12 cellular contexts compared by ENCODE assay signal in genomic region chr19:18171605-18172327, GRCh38. TPM values are rescaled to one million over a fixed set of nuclear protein-coding genes. Genes with fewer than 3 reads are reported as not detected.
DNase-seq lines count a peak whose midpoint lies in the region; ATAC-seq and TF ChIP-seq lines count a peak whose summit lies in the region.
"Had no signal": no experiment of that assay in that cellular context is flagged by ENCODE, and none has a peak within 500 bp of the region (broad histone marks: within the 10 kb centered on the region; RNA-seq: fewer than 3 reads in every experiment).

No MANE protein-coding gene starts in this region.

- POLR2A ChIA-PET in SK-N-SH (lab: Yijun Ruan, JAX) = no interaction called here

- peaks cover 14% of the 10 kb centered on the region for H3K27me3 Mint-ChIP-seq in endodermal cell (ENCODE audit: insufficient read depth)
- H3K27me3 Mint-ChIP-seq in stimulated activated naive B cell treated with anti-CD40 and anti-IgM and Interleukin-4, amounts not matched to agents 10 μg/mL and 1 μg/mL and 100 μg/mL, for 72 hours = no peaks in the 10 kb centered on the region
- H3K27me3 Mint-ChIP-seq: central memory CD8-positive, alpha-beta T cell had no signal

- no peaks in the 10 kb centered on the region for H3K4me1 Mint-ChIP-seq in endodermal cell
- peaks cover 56 to 87% of the 10 kb centered on the region in 2 donors for H3K4me1 Mint-ChIP-seq in stimulated activated naive B cell treated with anti-CD40 and anti-IgM and Interleukin-4, amounts not matched to agents 10 μg/mL and 1 μg/mL and 100 μg/mL, for 72 hours

- no peak overlapping the region for H3K4me2 ChIP-seq in SK-N-SH
- H3K4me2 ChIP-seq in MM.1S (ENCODE audit: low read depth, low read length) = no peak overlapping the region
- H3K4me2 ChIP-seq: GM23338 had no signal

- H3K27me3 ChIP-seq in SK-N-SH (ENCODE audit: insufficient read depth) (no peaks in the 10 kb centered on the region), MM.1S (replicated peaks; ENCODE audit: insufficient read depth, low read length) (no peaks in the 10 kb centered on the region), endodermal cell (ENCODE audit: control insufficient read depth, insufficient read depth, low read length, poor library complexity, severe bottlenecking) (peaks cover 19% of the 10 kb centered on the region)

- no peaks in the 10 kb centered on the region for H3K9me3 ChIP-seq in SK-N-SH
- no peaks in the 10 kb centered on the region for H3K9me3 ChIP-seq in MM.1S (replicated peaks; ENCODE audit: insufficient read depth, low read length)
- no peaks in the 10 kb centered on the region for H3K9me3 ChIP-seq in endodermal cell (ENCODE audit: control insufficient read depth, low read length)

- H3K79me2 ChIP-seq in SK-N-SH (ENCODE audit: insufficient read depth) (no peaks in the 10 kb centered on the region), MM.1S (ENCODE audit: low read length) (peaks cover 5% of the 10 kb centered on the region; the same call in 1 of the 2 replicates)

- H3K36me3 ChIP-seq in SK-N-SH (replicated peaks in 1 of 2; ENCODE audit: control insufficient read depth in 1 of 2, insufficient read depth in 2 of 2, low read length in 1 of 2) (peaks cover 9 to 11% of the 10 kb centered on the region in 2 experiments), MM.1S (replicated peaks; ENCODE audit: insufficient read depth, low read length) (no peaks in the 10 kb centered on the region), endodermal cell (ENCODE audit: control insufficient read depth, insufficient read depth, low read length) (peaks cover 23% of the 10 kb centered on the region)

- H2AFZ ChIP-seq in SK-N-SH (ENCODE audit: low read depth) (no peak overlapping the region), MM.1S (ENCODE audit: low read length) (no peak overlapping the region)
- H2AFZ ChIP-seq: GM23338 had no signal

- H3K4me1 ChIP-seq in SK-N-SH (ENCODE audit: control insufficient read depth in 1 of 2, insufficient read depth in 2 of 2, low read depth in 1 of 2, low read length in 1 of 2) (peaks cover 0 to 8% of the 10 kb centered on the region in 2 experiments; a peak in 1 of 4 replicates), MM.1S (ENCODE audit: low read length) (peaks cover 8% of the 10 kb centered on the region; the same call in 1 of the 2 replicates), endodermal cell (ENCODE audit: control insufficient read depth, insufficient read depth, low read length) (peaks cover 3% of the 10 kb centered on the region)

- no peak overlapping the region for H3K4me3 ChIP-seq in SK-N-SH (ENCODE audit: low read depth in 2 of 2, low read length in 1 of 2)
- no peak overlapping the region for H3K4me3 ChIP-seq in MM.1S (ENCODE audit: low read length)
- no peak overlapping the region for H3K4me3 ChIP-seq in endodermal cell (ENCODE audit: low read length)
- H3K4me3 ChIP-seq: GM23338 had no signal

- TF ChIP-seq EP300 in SK-N-SH (IDR thresholded peaks at IDR 0.05; ENCODE audit: borderline replicate concordance in 1 of 2, low read depth in 1 of 2, low read length in 1 of 2) = no peak

- no peak overlapping the region for H3K27ac ChIP-seq in SK-N-SH (ENCODE audit: low read depth in 2 of 2, low read length in 1 of 2)
- no peak overlapping the region for H3K27ac ChIP-seq in MM.1S (ENCODE audit: low read length)
- H3K27ac ChIP-seq in endodermal cell (ENCODE audit: low read depth, low read length) = no peak overlapping the region

- no peaks in the 10 kb centered on the region for H3K9me2 ChIP-seq in SK-N-SH
- H3K9me2 ChIP-seq in MM.1S (replicated peaks; ENCODE audit: insufficient read depth, low read length) = no peaks in the 10 kb centered on the region

- DNase-seq in SK-N-SH (peak; percentile 30), MM.1S (peak; percentile 1), endodermal cell (no peak), NCI-H128 (lab: John Stamatoyannopoulos, UW; ENCODE audit: unreplicated experiment) (no peak), GOT3 (lab: John Stamatoyannopoulos, UW) (no peak), T-helper 1 cell (no peak)
- no peak for DNase-seq in stimulated activated naive B cell treated with anti-CD40 and anti-IgM and Interleukin-4, amounts not matched to agents 10 μg/mL and 1 μg/mL and 100 μg/mL, for 72 hours
- DNase-seq: KBM-7, NCI-H2107 had no signal

- no peaks in the 10 kb centered on the region for H3K9me3 Mint-ChIP-seq in endodermal cell
- H3K9me3 Mint-ChIP-seq in stimulated activated naive B cell treated with anti-CD40 and anti-IgM and Interleukin-4, amounts not matched to agents 10 μg/mL and 1 μg/mL and 100 μg/mL, for 72 hours = peaks cover 0 to 3% of the 10 kb centered on the region in 2 donors
- H3K9me3 Mint-ChIP-seq: central memory CD8-positive, alpha-beta T cell; GM23338 had no signal

- TF ChIP-seq CTCF in SK-N-SH (IDR thresholded peaks at IDR 0.05) = no peak
- no peak for TF ChIP-seq CTCF in MM.1S (IDR thresholded peaks at IDR 0.05; ENCODE audit: low read length)
- TF ChIP-seq CTCF in endodermal cell (conservative IDR thresholded peaks at IDR 0.05) = no peak

- ATAC-seq in SK-N-SH treated with all-trans-retinoic acid at 6 μM for 48 hours = no peak
- no peak for ATAC-seq in stimulated activated naive B cell treated with anti-CD40 and anti-IgM and Interleukin-4, amounts not matched to agents 10 μg/mL and 1 μg/mL and 100 μg/mL, for 72 hours (replicated peaks)
- ATAC-seq: GM23338 had no signal

- no peak for TF ChIP-seq RAD21 in SK-N-SH (IDR thresholded peaks at IDR 0.05; ENCODE audit: low read length)

- CTCF ChIA-PET in SK-N-SH (lab: Yijun Ruan, JAX) = interaction anchor here (1.1 to 9.4 kb wide), 5 partner anchors 11 to 108 kb away, joined by 3 to 78 read pairs (median 4); partner anchors contain the start of gene PIK3R2

- H3K27ac Mint-ChIP-seq in endodermal cell = peak overlapping the region; percentile 30
- H3K27ac Mint-ChIP-seq in stimulated activated naive B cell treated with anti-CD40 and anti-IgM and Interleukin-4, amounts not matched to agents 10 μg/mL and 1 μg/mL and 100 μg/mL, for 72 hours = peak overlapping the region; percentile 99
- H3K27ac Mint-ChIP-seq: GM23338 had no signal

- H3K4me3 Mint-ChIP-seq in endodermal cell = no peak overlapping the region
- peak overlapping the region; percentile 64 to 73 for H3K4me3 Mint-ChIP-seq in stimulated activated naive B cell treated with anti-CD40 and anti-IgM and Interleukin-4, amounts not matched to agents 10 μg/mL and 1 μg/mL and 100 μg/mL, for 72 hours
- H3K4me3 Mint-ChIP-seq: GM23338 had no signal

- H3K9ac ChIP-seq in SK-N-SH = no peak overlapping the region
- no peak overlapping the region for H3K9ac ChIP-seq in MM.1S (ENCODE audit: low read length)
- no peak overlapping the region for H3K9ac ChIP-seq in endodermal cell (ENCODE audit: extremely low read depth, low read length, poor library complexity, severe bottlenecking)

- peaks cover 9% of the 10 kb centered on the region for H3F3A ChIP-seq in SK-N-SH (replicated peaks; ENCODE audit: insufficient read depth)
- peaks cover 10% of the 10 kb centered on the region; the same call in 1 of the 2 replicates for H3F3A ChIP-seq in MM.1S (ENCODE audit: insufficient read depth, low read length)

- peaks cover 39% of the 10 kb centered on the region for H3K36me3 Mint-ChIP-seq in endodermal cell (ENCODE audit: low read depth)
- peaks cover 53 to 74% of the 10 kb centered on the region in 2 donors for H3K36me3 Mint-ChIP-seq in stimulated activated naive B cell treated with anti-CD40 and anti-IgM and Interleukin-4, amounts not matched to agents 10 μg/mL and 1 μg/mL and 100 μg/mL, for 72 hours

- WGBS in SK-N-SH (ENCODE audit: low lambda C conversion rate) = 88% methylated on average over 8 of the region's 8 CpGs
- WGBS in endodermal cell (ENCODE audit: insufficient coverage in 1 of 2, insufficient read length in 1 of 2), 2 experiments = 89 to 91% methylated on average over 3 to 8 of the region's 8 CpGs

- H4K20me1 ChIP-seq in SK-N-SH (ENCODE audit: insufficient read depth) = no peaks in the 10 kb centered on the region
- H4K20me1 ChIP-seq in MM.1S (ENCODE audit: insufficient read depth, low read length) = no peaks in the 10 kb centered on the region

TF ChIP-seq in SK-N-SH, 30 proteins besides CTCF, POLR2A, EP300 and RAD21 (continues in another document):
- no peak for TF ChIP-seq TCF12 (IDR thresholded peaks at IDR 0.05)
- TF ChIP-seq NFIC (IDR thresholded peaks at IDR 0.05; ENCODE audit: borderline replicate concordance) = 0 out of 2 replicates have a peak, but pooled peaks have one; percentile 16
- no peak for TF ChIP-seq TAF1 (IDR thresholded peaks at IDR 0.05; ENCODE audit: borderline replicate concordance, low read depth, low read length)

TF ChIP-seq in SK-N-SH treated with all-trans-retinoic acid at 6 μM for 48 hours, 23 proteins besides CTCF, POLR2A, EP300 and RAD21:
- no peak for TF ChIP-seq ARNTL (CRISPR knock-in tag; IDR thresholded peaks at IDR 0.05; ENCODE audit: borderline replicate concordance, low read depth)

RNA-seq across cellular contexts. Expression of gene IFI30, which starts 1.8 kb away (rescaled TPM):
- polyA plus RNA-seq in SK-N-SH (2012; rRNA removed) = 10.7 and 11.6 TPM in 2 replicates
- 4.4 and 6.7 TPM in 2 replicates for polyA plus RNA-seq in SK-N-SH (2012; cell fraction: cytosol; rRNA removed)
- 4.5 and 5.5 TPM in 2 replicates for polyA plus RNA-seq in SK-N-SH (2012; cell fraction: nucleus; rRNA removed)
- total RNA-seq in endodermal cell = 10 to 100 TPM; 10.6 to 11.0 TPM
- polyA plus RNA-seq in endodermal cell (2013, experiment 1 of 2) = 6.8 TPM
- polyA plus RNA-seq in endodermal cell (2013, experiment 2 of 2) = 3.1 TPM

RNA-seq across cellular contexts. Expression of gene PIK3R2, which starts 18.8 kb away (rescaled TPM):
- polyA plus RNA-seq in SK-N-SH (2012; rRNA removed) = 27.5 and 36.6 TPM in 2 replicates
- 17.4 and 30.3 TPM in 2 replicates for polyA plus RNA-seq in SK-N-SH (2012; cell fraction: cytosol; rRNA removed)
- 52.1 and 53.0 TPM in 2 replicates for polyA plus RNA-seq in SK-N-SH (2012; cell fraction: nucleus; rRNA removed)
- total RNA-seq in endodermal cell = 10 to 100 TPM; 52.9 to 58.8 TPM
- polyA plus RNA-seq in endodermal cell (2013, experiment 1 of 2) = 57.1 TPM
- 50.7 TPM for polyA plus RNA-seq in endodermal cell (2013, experiment 2 of 2)

RNA-seq across cellular contexts. Expression of gene MPV17L2, which starts 21.3 kb away (rescaled TPM):
- polyA plus RNA-seq in SK-N-SH (2012; rRNA removed) = 17.5 and 20.6 TPM in 2 replicates
- polyA plus RNA-seq in SK-N-SH (2012; cell fraction: cytosol; rRNA removed) = 9.7 and 13.5 TPM in 2 replicates
- 8.2 and 8.6 TPM in 2 replicates for polyA plus RNA-seq in SK-N-SH (2012; cell fraction: nucleus; rRNA removed)
- 10 to 100 TPM; 20.9 to 21.8 TPM for total RNA-seq in endodermal cell
- 21.9 TPM for polyA plus RNA-seq in endodermal cell (2013, experiment 1 of 2)
- 18.8 TPM for polyA plus RNA-seq in endodermal cell (2013, experiment 2 of 2)

RNA-seq across cellular contexts. Expression of gene RAB3A, which starts 32.1 kb away (rescaled TPM):
- polyA plus RNA-seq in SK-N-SH (2012; rRNA removed) = 9.1 and 9.7 TPM in 2 replicates
- 7.7 and 10.0 TPM in 2 replicates for polyA plus RNA-seq in SK-N-SH (2012; cell fraction: cytosol; rRNA removed)
- 13.1 and 19.6 TPM in 2 replicates for polyA plus RNA-seq in SK-N-SH (2012; cell fraction: nucleus; rRNA removed)
- 1 to 10 TPM; 3.6 to 3.9 TPM for total RNA-seq in endodermal cell
- 13.9 TPM for polyA plus RNA-seq in endodermal cell (2013, experiment 1 of 2)
- 13.6 TPM for polyA plus RNA-seq in endodermal cell (2013, experiment 2 of 2)

RNA-seq across cellular contexts. Expression of gene PDE4C, which starts 54.5 kb away (rescaled TPM):
- polyA plus RNA-seq in SK-N-SH (2012; rRNA removed) = 0.36 and 1.0 TPM in 2 replicates
- polyA plus RNA-seq in SK-N-SH (2012; cell fraction: cytosol; rRNA removed) = 0.05 and 0.26 TPM in 2 replicates
- polyA plus RNA-seq in SK-N-SH (2012; cell fraction: nucleus; rRNA removed) = 4.1 and 8.2 TPM in 2 replicates
- 1 to 10 TPM; 1.1 to 2.4 TPM for total RNA-seq in endodermal cell
- 0.93 TPM for polyA plus RNA-seq in endodermal cell (2013, experiment 1 of 2)
- 1.1 TPM for polyA plus RNA-seq in endodermal cell (2013, experiment 2 of 2)

Comparison
In these comparisons a context has a peak if more than half of its experiments do, and no peak if none do; other contexts are left out.
1. DNase-seq: peak in SK-N-SH (single experiment) and MM.1S (single experiment); none in endodermal cell (single experiment), stimulated activated naive B cell treated with anti-CD40 and anti-IgM and Interleukin-4, amounts not matched to agents 10 μg/mL and 1 μg/mL and 100 μg/mL, for 72 hours (single experiment), NCI-H128 (single experiment), GOT3 (single experiment) and T-helper 1 cell (0 of 5).